ENCODE assay signal across 8 cellular contexts in the genomic region with DNA sequence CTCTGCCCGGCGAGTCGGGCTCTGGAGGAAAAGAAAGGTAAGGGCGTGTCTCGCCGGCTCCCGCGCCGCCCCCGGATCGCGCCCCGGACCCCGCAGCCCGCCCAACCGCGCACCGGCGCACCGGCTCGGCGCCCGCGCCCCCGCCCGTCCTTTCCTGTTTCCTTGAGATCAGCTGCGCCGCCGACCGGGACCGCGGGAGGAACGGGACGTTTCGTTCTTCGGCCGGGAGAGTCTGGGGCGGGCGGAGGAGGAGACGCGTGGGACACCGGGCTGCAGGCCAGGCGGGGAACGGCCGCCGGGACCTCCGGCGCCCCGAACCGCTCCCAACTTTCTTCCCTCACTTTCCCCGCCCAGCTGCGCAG. TPM values are rescaled to one million over a fixed set of nuclear protein-coding genes. Genes with fewer than 3 reads are reported as not detected.
DNase-seq lines count a peak whose midpoint lies in the region; ATAC-seq and TF ChIP-seq lines count a peak whose summit lies in the region.

No MANE protein-coding gene starts in this region.

- peak overlapping the region; percentile 97 to 98 for H3K27ac ChIP-seq in esophagus (ENCODE audit: low read depth in 2 of 2, low read length in 1 of 2)

- TF ChIP-seq CTCF in AG04449 (IDR thresholded peaks at IDR 0.05; ENCODE audit: insufficient read depth, low read length, missing control alignments) = no peak

- DNase-seq in AG04449 (ENCODE audit: low read depth, low spot score) (no peak), LoVo (ENCODE audit: low spot score) (peak; percentile 42), myocyte (ENCODE audit: low read depth) (peak; percentile 63), D341Med (ENCODE audit: low spot score) (no peak), NCI-H748 (lab: John Stamatoyannopoulos, UW; ENCODE audit: unreplicated experiment) (no peak), NCI-H446 treated with DMSO at 0.1 percent for 48 hours (lab: John Stamatoyannopoulos, UW) (no peak)

- CTCF ChIA-PET in AG04449 (lab: Yijun Ruan, JAX) = interaction anchor here (0.7 to 9.0 kb wide), 8 partner anchors 12 to 251 kb away, joined by 3 to 68 read pairs (median 6); no protein-coding TSS in a partner anchor

- H3K4me3 ChIP-seq in AG04449 (ENCODE audit: low read depth, low read length) (peak overlapping the region; percentile 75), esophagus (ENCODE audit: low read depth in 1 of 2, low read length in 2 of 2) (peak overlapping the region; percentile 87 to 91)

- H3K4me1 ChIP-seq in esophagus (ENCODE audit: control insufficient read depth in 2 of 2, insufficient read depth in 2 of 2, low read length in 1 of 2) = peaks cover 3 to 14% of the 10 kb centered on the region in 2 donors

- no peaks in the 10 kb centered on the region for H3K36me3 ChIP-seq in esophagus (ENCODE audit: control insufficient read depth in 2 of 2, insufficient read depth in 2 of 2, low read length in 1 of 2)

- no peak for ATAC-seq in GM21528 (IDR thresholded peaks at IDR 0.05; ENCODE audit: low FRiP score, unreplicated experiment)

- no peaks in the 10 kb centered on the region for H3K27me3 ChIP-seq in esophagus (ENCODE audit: control insufficient read depth in 1 of 2, insufficient read depth in 2 of 2, low read length in 2 of 2)

- no peaks in the 10 kb centered on the region for H3K9me3 ChIP-seq in esophagus (ENCODE audit: control insufficient read depth in 2 of 2, insufficient read depth in 1 of 2, low read depth in 1 of 2, low read length in 1 of 2)

- WGBS in esophagus, 2 donors = 1 to 3% methylated on average over 43 to 52 of the region's 52 CpGs

- POLR2A ChIA-PET in AG04449 (lab: Yijun Ruan, JAX) = interaction anchor here (0.7 to 1.2 kb wide), 8 partner anchors 23 to 245 kb away, joined by 3 to 4 read pairs (median 3); no protein-coding TSS in a partner anchor

RNA-seq across cellular contexts. Expression of a gene that starts 0.5 kb away (rescaled TPM):
- 10 to 100 TPM; 12.8 to 16.1 TPM for polyA plus RNA-seq in esophagus
- total RNA-seq in myocyte = 22.5 and 32.4 TPM in 2 replicates
- 15.6 TPM for polyA plus RNA-seq in myocyte (2012)

Comparison
In these comparisons a context has a peak if more than half of its experiments do, and no peak if none do; other contexts are left out.
1. DNase-seq: peak in LoVo (single experiment) and myocyte (single experiment); none in AG04449 (single experiment), D341Med (single experiment), NCI-H748 (single experiment) and NCI-H446 treated with DMSO at 0.1 percent for 48 hours (single experiment).